18 cellular contexts compared by ENCODE assay signal in the genomic region with DNA sequence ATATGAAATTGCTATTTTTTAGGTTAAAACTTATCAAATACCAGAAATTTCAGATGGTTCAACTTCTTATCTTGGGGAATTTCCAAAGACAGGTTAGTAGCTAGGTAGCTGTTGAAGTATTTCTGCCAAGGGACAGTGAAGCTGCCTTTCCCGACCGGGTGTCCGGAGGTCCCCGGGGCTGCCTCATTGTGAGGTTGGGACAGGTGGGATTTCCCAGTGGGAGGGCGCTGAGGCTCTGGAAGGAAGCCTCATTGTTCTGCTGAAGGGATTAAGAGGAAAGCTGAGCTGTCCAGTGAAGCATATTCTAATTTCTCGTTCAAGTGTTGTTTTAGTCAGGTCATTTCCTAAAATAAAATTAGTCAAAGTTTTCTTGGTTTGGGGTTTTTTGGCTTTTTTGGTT.
DNase-seq lines count a peak whose midpoint lies in the region; ATAC-seq, FAIRE-seq and TF ChIP-seq lines count a peak whose summit lies in the region.
"Had no signal": no experiment of that assay in that cellular context is flagged by ENCODE, and none has a peak within 500 bp of the region (broad histone marks: within the 10 kb centered on the region; RNA-seq: fewer than 3 reads in every experiment).

No MANE protein-coding gene starts in this region.

- CTCF ChIA-PET in HepG2 (lab: Yijun Ruan, JAX; ENCODE audit: low intra/inter-chr PET ratio, low total read pairs) = no interaction called here

- H3K27me3 ChIP-seq in liver (ENCODE audit: control insufficient read depth in 4 of 4, insufficient read depth in 4 of 4, low read length in 3 of 4) (no peaks in the 10 kb centered on the region), HepG2 (ENCODE audit: control insufficient read depth in 1 of 2, insufficient read depth in 2 of 2, low read length in 2 of 2) (no peaks in the 10 kb centered on the region), SJCRH30 (no peaks in the 10 kb centered on the region), osteoblast (ENCODE audit: insufficient read depth, low read length) (no peaks in the 10 kb centered on the region)
- H3K27me3 ChIP-seq: BE2C had no signal

- no peak overlapping the region for H3K4me2 ChIP-seq in HepG2 (ENCODE audit: low read depth, low read length)
- no peak overlapping the region for H3K4me2 ChIP-seq in osteoblast (ENCODE audit: insufficient read depth, low read length)
- H3K4me2 ChIP-seq: PC-9 had no signal

- H3K4me3 ChIP-seq in liver (ENCODE audit: low read depth in 1 of 3, low read length in 3 of 3) = no peak overlapping the region
- H3K4me3 ChIP-seq in HepG2 (replicated peaks in 1 of 3; ENCODE audit: insufficient read depth in 1 of 3, low read depth in 2 of 3, low read length in 3 of 3) = no peak overlapping the region
- no peak overlapping the region for H3K4me3 ChIP-seq in SJCRH30
- no peak overlapping the region for H3K4me3 ChIP-seq in osteoblast (ENCODE audit: insufficient read depth, low read length)
- H3K4me3 ChIP-seq: GM12878, PC-9, SK-N-MC had no signal

- no peak overlapping the region for H2AFZ ChIP-seq in HepG2 (ENCODE audit: low read length)
- no peak overlapping the region for H2AFZ ChIP-seq in osteoblast (ENCODE audit: low read length)
- H2AFZ ChIP-seq: PC-9 had no signal

- DNase-seq in HepG2 (ENCODE audit: low spot score) (no peak), SJCRH30 (peak; percentile 16 to 25), iPS-NIHi7 (ENCODE audit: extremely low spot score) (peak; percentile 45), NCI-H2029 treated with DMSO at 0.1 percent for 48 hours (lab: John Stamatoyannopoulos, UW) (no peak), osteoblast (ENCODE audit: insufficient read length, low spot score, missing footprints) (no peak)
- DNase-seq: BE2C, DMS79 treated with DMSO at 0.1 percent for 48 hours, HCEC 1CT, Kasumi-1, NCI-H1417, NCI-H1694 treated with DMSO at 0.1 percent for 48 hours, PC-9, RPMI8226, SHP77 had no signal

- no peak for FAIRE-seq in HepG2 (lab: Jason Lieb, UNC)
- FAIRE-seq: GM12878 had no signal

- H3K36me3 ChIP-seq in liver (ENCODE audit: control insufficient read depth in 4 of 4, insufficient read depth in 3 of 4, low read depth in 1 of 4, low read length in 3 of 4) = no peaks in the 10 kb centered on the region
- 0 out of 5 replicates have a peak, but pooled peaks cover 1 to 3% of the 10 kb centered on the region in 2 experiments for H3K36me3 ChIP-seq in HepG2 (replicated peaks in 1 of 2; ENCODE audit: control insufficient read depth in 1 of 2, insufficient read depth in 2 of 2, low read length in 2 of 2)
- H3K36me3 ChIP-seq in SJCRH30 = no peaks in the 10 kb centered on the region
- H3K36me3 ChIP-seq in osteoblast (ENCODE audit: insufficient read depth, low read length) = no peaks in the 10 kb centered on the region
- H3K36me3 ChIP-seq: BE2C had no signal

- WGBS in liver = 45% methylated on average over 6 of the region's 6 CpGs
- WGBS in HepG2 (ENCODE audit: low lambda C conversion rate) = 75% methylated on average over 6 of the region's 6 CpGs

- no peak for TF ChIP-seq RAD21 in liver (IDR thresholded peaks at IDR 0.05)
- TF ChIP-seq RAD21 in HepG2 (CRISPR knock-in tag; IDR thresholded peaks at IDR 0.05) = no peak

- H3K27ac ChIP-seq in liver (ENCODE audit: low read depth in 1 of 2, low read length in 2 of 2) (peak overlapping the region; percentile 35 to 69), HepG2 (ENCODE audit: extremely low read length, insufficient read depth, low read length) (no peak overlapping the region), SJCRH30 (no peak overlapping the region), osteoblast (ENCODE audit: low read depth, low read length) (no peak overlapping the region)
- H3K27ac ChIP-seq: PC-9, SK-N-MC had no signal

- POLR2A ChIA-PET in HepG2 (lab: Yijun Ruan, JAX) = no interaction called here

- no peaks in the 10 kb centered on the region for H3K9me3 ChIP-seq in liver (ENCODE audit: control insufficient read depth in 4 of 4, low read length in 3 of 4)
- H3K9me3 ChIP-seq in HepG2 (ENCODE audit: low read length) = no peaks in the 10 kb centered on the region
- H3K9me3 ChIP-seq in SJCRH30 (replicated peaks) = no peaks in the 10 kb centered on the region
- H3K9me3 ChIP-seq in osteoblast (ENCODE audit: low read depth, low read length) = no peaks in the 10 kb centered on the region
- H3K9me3 ChIP-seq: BE2C had no signal

- H3K79me2 ChIP-seq in HepG2 (ENCODE audit: insufficient read depth, low read length) (no peaks in the 10 kb centered on the region), osteoblast (ENCODE audit: insufficient read depth, low read length) (no peaks in the 10 kb centered on the region)

- H3K4me1 ChIP-seq in liver (ENCODE audit: control insufficient read depth in 4 of 4, insufficient read depth in 4 of 4, low read length in 3 of 4) (peaks cover 15 to 59% (median 53%) of the 10 kb centered on the region in 4 donors), HepG2 (ENCODE audit: insufficient read depth, low read length) (peaks cover 9% of the 10 kb centered on the region; the same call in 1 of the 2 replicates), SJCRH30 (no peaks in the 10 kb centered on the region), osteoblast (ENCODE audit: insufficient read depth, low read length) (peaks cover 9% of the 10 kb centered on the region)
- H3K4me1 ChIP-seq: BE2C had no signal

- no peak for TF ChIP-seq POLR2A in HepG2 (IDR thresholded peaks at IDR 0.05; ENCODE audit: insufficient read depth in 1 of 2, low read depth in 2 of 2, low read length in 2 of 2)

- ATAC-seq in HepG2 = no peak
- ATAC-seq in GM18520 (IDR thresholded peaks at IDR 0.05; ENCODE audit: unreplicated experiment) = no peak
- ATAC-seq: GM12878 had no signal

- TF ChIP-seq EP300 in HepG2 (IDR thresholded peaks at IDR 0.05; ENCODE audit: low read depth in 2 of 2, low read length in 2 of 2) = no peak
- no peak for TF ChIP-seq EP300 in HepG2 (CRISPR knock-in tag; IDR thresholded peaks at IDR 0.05; ENCODE audit: borderline replicate concordance)

- no peaks in the 10 kb centered on the region for H4K20me1 ChIP-seq in HepG2 (ENCODE audit: insufficient read depth, low read length)
- H4K20me1 ChIP-seq in osteoblast (ENCODE audit: insufficient read depth, low read length) = peaks cover 6% of the 10 kb centered on the region

- no peak overlapping the region for H3K9ac ChIP-seq in liver (ENCODE audit: low read depth in 1 of 2, low read length in 2 of 2)
- no peak overlapping the region for H3K9ac ChIP-seq in HepG2 (ENCODE audit: insufficient read depth, low read depth, low read length)

- no TSS peak for BruUV-seq in HepG2 (replicated peaks; lab: Mats Ljungman, UMichigan)

- intact Hi-C loops in HepG2 (cut with micrococcal nuclease; ENCODE audit: unreplicated experiment) = no loop called here

- TF ChIP-seq CTCF in liver (IDR thresholded peaks at IDR 0.05; ENCODE audit: low read depth, low read length, missing input control) = no peak
- TF ChIP-seq CTCF in HepG2 (CRISPR knock-in tag; IDR thresholded peaks at IDR 0.05) = no peak
- no peak for TF ChIP-seq CTCF in osteoblast (IDR thresholded peaks at IDR 0.05; ENCODE audit: extremely low read depth, low read depth, low read length)

- in situ Hi-C loops in HepG2 (cut with HindIII; ENCODE audit: extremely low pct_ligation_motif_present, low pct_unique_long_range_greater_than_20kb) = no loop called here

TF ChIP-seq in liver, 16 proteins besides CTCF, POLR2A, EP300 and RAD21:
- TF ChIP-seq TAF1 (conservative IDR thresholded peaks at IDR 0.05) = no peak
- TF ChIP-seq, protein P1, sequence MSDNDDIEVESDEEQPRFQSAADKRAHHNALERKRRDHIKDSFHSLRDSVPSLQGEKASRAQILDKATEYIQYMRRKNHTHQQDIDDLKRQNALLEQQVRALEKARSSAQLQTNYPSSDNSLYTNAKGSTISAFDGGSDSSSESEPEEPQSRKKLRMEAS (IDR thresholded peaks at IDR 0.05) = no peak
- no peak for TF ChIP-seq HNF4G (IDR thresholded peaks at IDR 0.05)
TF ChIP-seq in liver: peak in this region for 0.

TF ChIP-seq in HepG2, 621 proteins besides CTCF, POLR2A, EP300 and RAD21:
- no peak for TF ChIP-seq ZNF484 (CRISPR knock-in tag; IDR thresholded peaks at IDR 0.05; ENCODE audit: borderline replicate concordance, low read depth)
- no peak for TF ChIP-seq HOXA9 (CRISPR knock-in tag; IDR thresholded peaks at IDR 0.05; ENCODE audit: borderline replicate concordance)
- no peak for TF ChIP-seq PAF1 (CRISPR knock-in tag; IDR thresholded peaks at IDR 0.05)
- TF ChIP-seq, protein P2, sequence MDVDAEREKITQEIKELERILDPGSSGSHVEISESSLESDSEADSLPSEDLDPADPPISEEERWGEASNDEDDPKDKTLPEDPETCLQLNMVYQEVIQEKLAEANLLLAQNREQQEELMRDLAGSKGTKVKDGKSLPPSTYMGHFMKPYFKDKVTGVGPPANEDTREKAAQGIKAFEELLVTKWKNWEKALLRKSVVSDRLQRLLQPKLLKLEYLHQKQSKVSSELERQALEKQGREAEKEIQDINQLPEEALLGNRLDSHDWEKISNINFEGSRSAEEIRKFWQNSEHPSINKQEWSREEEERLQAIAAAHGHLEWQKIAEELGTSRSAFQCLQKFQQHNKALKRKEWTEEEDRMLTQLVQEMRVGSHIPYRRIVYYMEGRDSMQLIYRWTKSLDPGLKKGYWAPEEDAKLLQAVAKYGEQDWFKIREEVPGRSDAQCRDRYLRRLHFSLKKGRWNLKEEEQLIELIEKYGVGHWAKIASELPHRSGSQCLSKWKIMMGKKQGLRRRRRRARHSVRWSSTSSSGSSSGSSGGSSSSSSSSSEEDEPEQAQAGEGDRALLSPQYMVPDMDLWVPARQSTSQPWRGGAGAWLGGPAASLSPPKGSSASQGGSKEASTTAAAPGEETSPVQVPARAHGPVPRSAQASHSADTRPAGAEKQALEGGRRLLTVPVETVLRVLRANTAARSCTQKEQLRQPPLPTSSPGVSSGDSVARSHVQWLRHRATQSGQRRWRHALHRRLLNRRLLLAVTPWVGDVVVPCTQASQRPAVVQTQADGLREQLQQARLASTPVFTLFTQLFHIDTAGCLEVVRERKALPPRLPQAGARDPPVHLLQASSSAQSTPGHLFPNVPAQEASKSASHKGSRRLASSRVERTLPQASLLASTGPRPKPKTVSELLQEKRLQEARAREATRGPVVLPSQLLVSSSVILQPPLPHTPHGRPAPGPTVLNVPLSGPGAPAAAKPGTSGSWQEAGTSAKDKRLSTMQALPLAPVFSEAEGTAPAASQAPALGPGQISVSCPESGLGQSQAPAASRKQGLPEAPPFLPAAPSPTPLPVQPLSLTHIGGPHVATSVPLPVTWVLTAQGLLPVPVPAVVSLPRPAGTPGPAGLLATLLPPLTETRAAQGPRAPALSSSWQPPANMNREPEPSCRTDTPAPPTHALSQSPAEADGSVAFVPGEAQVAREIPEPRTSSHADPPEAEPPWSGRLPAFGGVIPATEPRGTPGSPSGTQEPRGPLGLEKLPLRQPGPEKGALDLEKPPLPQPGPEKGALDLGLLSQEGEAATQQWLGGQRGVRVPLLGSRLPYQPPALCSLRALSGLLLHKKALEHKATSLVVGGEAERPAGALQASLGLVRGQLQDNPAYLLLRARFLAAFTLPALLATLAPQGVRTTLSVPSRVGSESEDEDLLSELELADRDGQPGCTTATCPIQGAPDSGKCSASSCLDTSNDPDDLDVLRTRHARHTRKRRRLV (CRISPR knock-in tag; IDR thresholded peaks at IDR 0.05) = no peak
- no peak for TF ChIP-seq HOXD1 (CRISPR knock-in tag; IDR thresholded peaks at IDR 0.05)
TF ChIP-seq in HepG2: peak in this region for 0.

Comparison
In these comparisons a context has a peak if more than half of its experiments do, and no peak if none do; other contexts are left out.
1. H3K27ac ChIP-seq: peak in liver (2 of 2); none in HepG2 (single experiment), SJCRH30 (single experiment) and osteoblast (single experiment).
2. DNase-seq: peak in SJCRH30 (2 of 2) and iPS-NIHi7 (single experiment); none in HepG2 (single experiment), NCI-H2029 treated with DMSO at 0.1 percent for 48 hours (single experiment) and osteoblast (single experiment).